Comparison of ENCODE assay signal across 11 cellular contexts in genomic region chr13:99983401-99984133, GRCh38. TPM values are rescaled to one million over a fixed set of nuclear protein-coding genes. Genes with fewer than 3 reads are reported as not detected.
DNase-seq lines count a peak whose midpoint lies in the region; ATAC-seq, FAIRE-seq and TF ChIP-seq lines count a peak whose summit lies in the region.
"Had no signal": no experiment of that assay in that cellular context is flagged by ENCODE, and none has a peak within 500 bp of the region (broad histone marks: within the 10 kb centered on the region; RNA-seq: fewer than 3 reads in every experiment).

No MANE protein-coding gene starts in this region.

- peaks cover 15% of the 10 kb centered on the region for H3K4me1 Mint-ChIP-seq in activated CD4-positive, alpha-beta T cell treated with anti-CD3 and anti-CD28 coated beads, Interleukin-2, amount 10 ng/mL, durations not matched to agents 24 days and 14 days

- peak; percentile 64 for DNase-seq in activated CD4-positive, alpha-beta T cell treated with anti-CD3 and anti-CD28 coated beads, Interleukin-2, amount 10 ng/mL, durations not matched to agents 24 days and 14 days
- no peak for DNase-seq in activated CD4-positive, alpha-beta T cell treated with anti-CD3 and anti-CD28 coated beads for 4 hours
- peak; percentile 87 for DNase-seq in NB4 (ENCODE audit: low read depth)
- DNase-seq in caudate nucleus (lab: John Stamatoyannopoulos, UW): no peak
- DNase-seq in GM10266 (ENCODE audit: extremely low spot score): no peak
- no peak for DNase-seq in D721Med (ENCODE audit: insufficient read length, low spot score)
- DNase-seq: adrenal gland, C1 segment of cervical spinal cord had no signal

- peak overlapping the region; percentile 91 for H3K4me3 ChIP-seq in NB4 (ENCODE audit: low read depth, low read length)
- peak overlapping the region; percentile 85 for H3K4me3 ChIP-seq in neuron (ENCODE audit: low read length)
- H3K4me3 ChIP-seq: adrenal gland had no signal

- peaks cover 9% of the 10 kb centered on the region for H3K36me3 Mint-ChIP-seq in activated CD4-positive, alpha-beta T cell treated with anti-CD3 and anti-CD28 coated beads, Interleukin-2, amount 10 ng/mL, durations not matched to agents 24 days and 14 days (ENCODE audit: low read depth)

- peak overlapping the region; percentile 36 for H3K27ac ChIP-seq in caudate nucleus (ENCODE audit: low read depth, low read length)
- H3K27ac ChIP-seq: adrenal gland had no signal

- H2AFZ ChIP-seq in neuron (ENCODE audit: low read depth, low read length): no peak overlapping the region

- no peak for FAIRE-seq in D721Med (lab: Jason Lieb, UNC)

- no peaks in the 10 kb centered on the region for H3K9me3 ChIP-seq in neuron (ENCODE audit: low read length)
- H3K9me3 ChIP-seq: adrenal gland had no signal

- H3K4me1 ChIP-seq in neuron (ENCODE audit: insufficient read depth, low read length): peaks cover 26% of the 10 kb centered on the region

- no peak for ATAC-seq in HG03342 (IDR thresholded peaks at IDR 0.05; ENCODE audit: unreplicated experiment)

- H3K4me3 Mint-ChIP-seq in activated CD4-positive, alpha-beta T cell treated with anti-CD3 and anti-CD28 coated beads, Interleukin-2, amount 10 ng/mL, durations not matched to agents 24 days and 14 days: peak overlapping the region; percentile 12

- peaks cover 59% of the 10 kb centered on the region for H3K27me3 Mint-ChIP-seq in activated CD4-positive, alpha-beta T cell treated with anti-CD3 and anti-CD28 coated beads, Interleukin-2, amount 10 ng/mL, durations not matched to agents 24 days and 14 days

- H3K9me3 Mint-ChIP-seq in activated CD4-positive, alpha-beta T cell treated with anti-CD3 and anti-CD28 coated beads, Interleukin-2, amount 10 ng/mL, durations not matched to agents 24 days and 14 days: peaks cover 5% of the 10 kb centered on the region

- TF ChIP-seq CTCF in NB4 (IDR thresholded peaks at IDR 0.05; ENCODE audit: low read depth, low read length) (no peak), GM10266 (IDR thresholded peaks at IDR 0.05; ENCODE audit: control insufficient read depth, insufficient read depth, low read depth, missing control alignments) (no peak), D721Med (IDR thresholded peaks at IDR 0.05; ENCODE audit: insufficient read depth, missing control alignments) (no peak)

- no peaks in the 10 kb centered on the region for H3K27me3 ChIP-seq in neuron (ENCODE audit: insufficient read depth, low read length)

- intact Hi-C loops in activated CD4-positive, alpha-beta T cell treated with anti-CD3 and anti-CD28 coated beads, Interleukin-2, amount 10 ng/mL, durations not matched to agents 24 days and 14 days (cut with micrococcal nuclease): no loop called here

- peaks cover 48% of the 10 kb centered on the region for H3K36me3 ChIP-seq in neuron (ENCODE audit: insufficient read depth, low read length)
- H3K36me3 ChIP-seq: adrenal gland had no signal

- H3K27ac Mint-ChIP-seq in activated CD4-positive, alpha-beta T cell treated with anti-CD3 and anti-CD28 coated beads, Interleukin-2, amount 10 ng/mL, durations not matched to agents 24 days and 14 days: peak overlapping the region; percentile 74

- TF ChIP-seq POLR2A in NB4 (IDR thresholded peaks at IDR 0.05; ENCODE audit: extremely low read depth, insufficient read length): no peak

RNA-seq across cellular contexts. Expression of gene ZIC2, which starts 2.0 kb away (rescaled TPM):
- 0.07 TPM in 1 of 2 replicates, not detected in the other for total RNA-seq in activated CD4-positive, alpha-beta T cell treated with anti-CD3 and anti-CD28 coated beads, Interleukin-2, amount 10 ng/mL, durations not matched to agents 24 days and 14 days
- total RNA-seq: renal cortical epithelial cell had no signal

RNA-seq across cellular contexts. Expression of gene ZIC5, which starts 12.0 kb away (rescaled TPM):
- not detected in 2 replicates for total RNA-seq in activated CD4-positive, alpha-beta T cell treated with anti-CD3 and anti-CD28 coated beads, Interleukin-2, amount 10 ng/mL, durations not matched to agents 24 days and 14 days
- total RNA-seq: renal cortical epithelial cell had no signal

Comparison
In these comparisons a context has a peak if more than half of its experiments do, and no peak if none do; other contexts are left out.
1. DNase-seq: peak in activated CD4-positive, alpha-beta T cell treated with anti-CD3 and anti-CD28 coated beads, Interleukin-2, amount 10 ng/mL, durations not matched to agents 24 days and 14 days (single experiment) and NB4 (single experiment); none in activated CD4-positive, alpha-beta T cell treated with anti-CD3 and anti-CD28 coated beads for 4 hours (0 of 2), caudate nucleus (0 of 61), GM10266 (single experiment) and D721Med (single experiment).